ENCODE assay signal across 1 cellular context in the genomic region with DNA sequence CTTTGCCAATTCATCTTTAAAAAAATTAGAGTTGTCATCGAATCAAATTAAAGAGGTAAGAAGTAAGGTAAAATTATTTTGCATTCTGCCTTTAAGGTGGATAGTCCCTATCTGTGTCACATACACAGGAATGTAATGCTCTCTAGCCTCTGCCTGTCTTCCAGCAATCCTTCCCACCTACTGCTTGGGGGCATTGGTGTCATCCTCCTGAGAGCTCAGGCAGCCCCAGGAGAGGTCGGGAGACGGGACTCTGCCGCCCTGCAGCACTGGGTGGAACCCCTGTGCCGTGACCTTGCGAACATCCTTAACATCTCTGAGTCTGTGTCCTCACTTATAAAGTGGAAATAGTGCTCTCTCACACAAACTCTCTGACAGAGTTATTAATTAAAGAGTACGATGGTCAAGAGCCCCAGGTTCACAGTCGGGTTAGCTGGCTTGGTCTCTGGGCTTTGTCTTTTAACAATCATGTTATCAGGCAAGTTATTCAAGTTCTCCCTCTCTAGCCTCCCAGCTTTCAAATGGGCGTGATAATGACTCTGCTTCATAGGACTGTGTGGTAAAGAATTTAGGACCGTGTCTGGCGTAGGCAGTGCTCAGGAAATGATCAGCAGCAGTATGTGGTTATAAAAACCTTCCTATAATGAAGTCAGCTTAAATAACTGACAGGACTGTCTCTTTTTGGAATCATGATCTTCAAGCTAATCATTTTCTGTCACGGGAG.
TF ChIP-seq lines count a peak whose summit lies in the region.

No MANE protein-coding gene starts in this region.

TF ChIP-seq in H1, 55 proteins besides CTCF, POLR2A, EP300 and RAD21:
- TF ChIP-seq, protein P1, sequence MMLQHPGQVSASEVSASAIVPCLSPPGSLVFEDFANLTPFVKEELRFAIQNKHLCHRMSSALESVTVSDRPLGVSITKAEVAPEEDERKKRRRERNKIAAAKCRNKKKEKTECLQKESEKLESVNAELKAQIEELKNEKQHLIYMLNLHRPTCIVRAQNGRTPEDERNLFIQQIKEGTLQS (IDR thresholded peaks at IDR 0.05; ENCODE audit: insufficient read depth, low read depth, low read length), result no peak
- TF ChIP-seq, protein P2, sequence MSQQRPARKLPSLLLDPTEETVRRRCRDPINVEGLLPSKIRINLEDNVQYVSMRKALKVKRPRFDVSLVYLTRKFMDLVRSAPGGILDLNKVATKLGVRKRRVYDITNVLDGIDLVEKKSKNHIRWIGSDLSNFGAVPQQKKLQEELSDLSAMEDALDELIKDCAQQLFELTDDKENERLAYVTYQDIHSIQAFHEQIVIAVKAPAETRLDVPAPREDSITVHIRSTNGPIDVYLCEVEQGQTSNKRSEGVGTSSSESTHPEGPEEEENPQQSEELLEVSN (IDR thresholded peaks at IDR 0.05), result 0 out of 2 replicates have a peak, but pooled peaks have one; percentile 19
- TF ChIP-seq ASH2L (IDR thresholded peaks at IDR 0.05; ENCODE audit: low read length), result peak; percentile 58
- TF ChIP-seq PHF8 (conservative IDR thresholded peaks at IDR 0.05; ENCODE audit: low read depth, low read length), result no peak
- no peak for TF ChIP-seq SP4 (IDR thresholded peaks at IDR 0.05; ENCODE audit: low read length)
- TF ChIP-seq, protein P3, sequence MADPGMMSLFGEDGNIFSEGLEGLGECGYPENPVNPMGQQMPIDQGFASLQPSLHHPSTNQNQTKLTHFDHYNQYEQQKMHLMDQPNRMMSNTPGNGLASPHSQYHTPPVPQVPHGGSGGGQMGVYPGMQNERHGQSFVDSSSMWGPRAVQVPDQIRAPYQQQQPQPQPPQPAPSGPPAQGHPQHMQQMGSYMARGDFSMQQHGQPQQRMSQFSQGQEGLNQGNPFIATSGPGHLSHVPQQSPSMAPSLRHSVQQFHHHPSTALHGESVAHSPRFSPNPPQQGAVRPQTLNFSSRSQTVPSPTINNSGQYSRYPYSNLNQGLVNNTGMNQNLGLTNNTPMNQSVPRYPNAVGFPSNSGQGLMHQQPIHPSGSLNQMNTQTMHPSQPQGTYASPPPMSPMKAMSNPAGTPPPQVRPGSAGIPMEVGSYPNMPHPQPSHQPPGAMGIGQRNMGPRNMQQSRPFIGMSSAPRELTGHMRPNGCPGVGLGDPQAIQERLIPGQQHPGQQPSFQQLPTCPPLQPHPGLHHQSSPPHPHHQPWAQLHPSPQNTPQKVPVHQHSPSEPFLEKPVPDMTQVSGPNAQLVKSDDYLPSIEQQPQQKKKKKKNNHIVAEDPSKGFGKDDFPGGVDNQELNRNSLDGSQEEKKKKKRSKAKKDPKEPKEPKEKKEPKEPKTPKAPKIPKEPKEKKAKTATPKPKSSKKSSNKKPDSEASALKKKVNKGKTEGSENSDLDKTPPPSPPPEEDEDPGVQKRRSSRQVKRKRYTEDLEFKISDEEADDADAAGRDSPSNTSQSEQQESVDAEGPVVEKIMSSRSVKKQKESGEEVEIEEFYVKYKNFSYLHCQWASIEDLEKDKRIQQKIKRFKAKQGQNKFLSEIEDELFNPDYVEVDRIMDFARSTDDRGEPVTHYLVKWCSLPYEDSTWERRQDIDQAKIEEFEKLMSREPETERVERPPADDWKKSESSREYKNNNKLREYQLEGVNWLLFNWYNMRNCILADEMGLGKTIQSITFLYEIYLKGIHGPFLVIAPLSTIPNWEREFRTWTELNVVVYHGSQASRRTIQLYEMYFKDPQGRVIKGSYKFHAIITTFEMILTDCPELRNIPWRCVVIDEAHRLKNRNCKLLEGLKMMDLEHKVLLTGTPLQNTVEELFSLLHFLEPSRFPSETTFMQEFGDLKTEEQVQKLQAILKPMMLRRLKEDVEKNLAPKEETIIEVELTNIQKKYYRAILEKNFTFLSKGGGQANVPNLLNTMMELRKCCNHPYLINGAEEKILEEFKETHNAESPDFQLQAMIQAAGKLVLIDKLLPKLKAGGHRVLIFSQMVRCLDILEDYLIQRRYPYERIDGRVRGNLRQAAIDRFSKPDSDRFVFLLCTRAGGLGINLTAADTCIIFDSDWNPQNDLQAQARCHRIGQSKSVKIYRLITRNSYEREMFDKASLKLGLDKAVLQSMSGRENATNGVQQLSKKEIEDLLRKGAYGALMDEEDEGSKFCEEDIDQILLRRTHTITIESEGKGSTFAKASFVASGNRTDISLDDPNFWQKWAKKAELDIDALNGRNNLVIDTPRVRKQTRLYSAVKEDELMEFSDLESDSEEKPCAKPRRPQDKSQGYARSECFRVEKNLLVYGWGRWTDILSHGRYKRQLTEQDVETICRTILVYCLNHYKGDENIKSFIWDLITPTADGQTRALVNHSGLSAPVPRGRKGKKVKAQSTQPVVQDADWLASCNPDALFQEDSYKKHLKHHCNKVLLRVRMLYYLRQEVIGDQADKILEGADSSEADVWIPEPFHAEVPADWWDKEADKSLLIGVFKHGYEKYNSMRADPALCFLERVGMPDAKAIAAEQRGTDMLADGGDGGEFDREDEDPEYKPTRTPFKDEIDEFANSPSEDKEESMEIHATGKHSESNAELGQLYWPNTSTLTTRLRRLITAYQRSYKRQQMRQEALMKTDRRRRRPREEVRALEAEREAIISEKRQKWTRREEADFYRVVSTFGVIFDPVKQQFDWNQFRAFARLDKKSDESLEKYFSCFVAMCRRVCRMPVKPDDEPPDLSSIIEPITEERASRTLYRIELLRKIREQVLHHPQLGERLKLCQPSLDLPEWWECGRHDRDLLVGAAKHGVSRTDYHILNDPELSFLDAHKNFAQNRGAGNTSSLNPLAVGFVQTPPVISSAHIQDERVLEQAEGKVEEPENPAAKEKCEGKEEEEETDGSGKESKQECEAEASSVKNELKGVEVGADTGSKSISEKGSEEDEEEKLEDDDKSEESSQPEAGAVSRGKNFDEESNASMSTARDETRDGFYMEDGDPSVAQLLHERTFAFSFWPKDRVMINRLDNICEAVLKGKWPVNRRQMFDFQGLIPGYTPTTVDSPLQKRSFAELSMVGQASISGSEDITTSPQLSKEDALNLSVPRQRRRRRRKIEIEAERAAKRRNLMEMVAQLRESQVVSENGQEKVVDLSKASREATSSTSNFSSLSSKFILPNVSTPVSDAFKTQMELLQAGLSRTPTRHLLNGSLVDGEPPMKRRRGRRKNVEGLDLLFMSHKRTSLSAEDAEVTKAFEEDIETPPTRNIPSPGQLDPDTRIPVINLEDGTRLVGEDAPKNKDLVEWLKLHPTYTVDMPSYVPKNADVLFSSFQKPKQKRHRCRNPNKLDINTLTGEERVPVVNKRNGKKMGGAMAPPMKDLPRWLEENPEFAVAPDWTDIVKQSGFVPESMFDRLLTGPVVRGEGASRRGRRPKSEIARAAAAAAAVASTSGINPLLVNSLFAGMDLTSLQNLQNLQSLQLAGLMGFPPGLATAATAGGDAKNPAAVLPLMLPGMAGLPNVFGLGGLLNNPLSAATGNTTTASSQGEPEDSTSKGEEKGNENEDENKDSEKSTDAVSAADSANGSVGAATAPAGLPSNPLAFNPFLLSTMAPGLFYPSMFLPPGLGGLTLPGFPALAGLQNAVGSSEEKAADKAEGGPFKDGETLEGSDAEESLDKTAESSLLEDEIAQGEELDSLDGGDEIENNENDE (IDR thresholded peaks at IDR 0.05; ENCODE audit: insufficient replicate concordance, low read length), result no peak
